In the genomic region with DNA sequence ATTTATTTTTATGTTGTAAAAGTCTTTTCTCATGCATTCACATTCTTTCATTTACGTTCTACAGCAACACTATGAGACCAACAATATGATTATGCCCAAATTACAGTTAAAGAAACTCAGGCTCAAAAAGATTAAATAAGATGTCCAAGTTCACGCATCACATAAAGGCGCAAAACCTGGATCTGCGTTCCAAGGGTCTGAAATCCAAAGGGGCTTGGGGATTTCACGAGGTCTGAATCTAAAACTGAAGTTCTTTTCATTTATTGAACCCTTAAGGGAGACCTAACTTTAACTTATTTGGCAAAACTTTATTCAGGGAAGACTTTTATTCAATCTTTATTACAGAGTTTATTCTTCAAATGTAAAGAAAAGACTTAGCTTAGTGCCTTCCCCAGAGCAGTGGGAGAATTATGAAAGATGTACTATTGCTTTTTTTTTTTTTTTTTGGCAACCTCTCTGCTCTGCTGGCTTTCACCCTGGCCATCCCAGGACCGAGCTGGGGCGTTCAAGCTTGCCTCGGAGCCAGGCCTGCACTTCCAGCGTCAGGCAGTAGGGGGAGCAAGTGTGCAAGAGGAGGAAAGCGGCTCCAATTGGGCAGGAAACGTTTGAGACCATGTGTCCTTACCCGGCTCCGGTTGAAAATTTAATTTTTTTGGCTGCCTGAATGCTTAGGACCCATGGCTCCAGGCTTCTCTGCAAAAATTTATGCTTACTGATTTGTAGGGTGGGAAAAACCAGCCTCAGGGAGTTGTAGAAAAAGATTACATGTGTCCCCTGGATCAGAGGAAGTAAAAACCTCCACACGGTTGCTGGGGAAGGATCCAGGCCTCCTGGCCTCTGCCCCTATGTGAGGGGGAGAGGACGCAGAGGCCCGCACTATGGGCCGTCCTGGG, we compare ENCODE assay signal across 8 cellular contexts.
DNase-seq lines count a peak whose midpoint lies in the region; ATAC-seq and TF ChIP-seq lines count a peak whose summit lies in the region.

No MANE protein-coding gene starts in this region.

- H3K36me3 ChIP-seq in neural cell (ENCODE audit: insufficient read depth, low read length): no peaks in the 10 kb centered on the region

- no peaks in the 10 kb centered on the region for H4K20me1 ChIP-seq in neural cell (ENCODE audit: insufficient read depth)

- TF ChIP-seq CTCF in LNCAP (IDR thresholded peaks at IDR 0.05) (peak; percentile 98), neural cell (IDR thresholded peaks at IDR 0.05; ENCODE audit: poor library complexity, severe bottlenecking) (peak; percentile 75)

- intact Hi-C loops in activated T-helper 2 cell treated with anti-CD3 and anti-CD28 coated beads, Interferon-gamma antibody, Interleukin-2, Interleukin-4, amounts not matched to agents 10 μg/mL and 5 μg/mL and 100 μg/mL, durations not matched to agents 14 hours and 24 hours and 36 hours (cut with micrococcal nuclease): loop anchor here (1.0 to 5.0 kb wide), 6 partner anchors 15 to 412 kb away; no protein-coding TSS in a partner anchor

- H3K27ac ChIP-seq in neural cell (ENCODE audit: low read length): no peak overlapping the region

- no peaks in the 10 kb centered on the region for H3K36me3 Mint-ChIP-seq in activated T-helper 2 cell treated with anti-CD3 and anti-CD28 coated beads, Interferon-gamma antibody, Interleukin-2, Interleukin-4, amounts not matched to agents 10 μg/mL and 5 μg/mL and 100 μg/mL, durations not matched to agents 14 hours and 24 hours and 36 hours (ENCODE audit: low read depth)

- H3K9me3 ChIP-seq in neural cell (ENCODE audit: low read length): no peaks in the 10 kb centered on the region

- no peaks in the 10 kb centered on the region for H3F3A ChIP-seq in neural cell (ENCODE audit: insufficient read depth, low read length, poor library complexity, severe bottlenecking)

- no peaks in the 10 kb centered on the region for H3K27me3 ChIP-seq in neural cell (ENCODE audit: insufficient read depth, low read depth, low read length)

- peak; percentile 64 for ATAC-seq in GM21723 (IDR thresholded peaks at IDR 0.05; ENCODE audit: unreplicated experiment)
- ATAC-seq in stimulated activated naive CD8-positive, alpha-beta T cell treated with anti-CD3 and anti-CD28 coated beads, Interleukin-15, Interleukin-2, amounts not matched to agents 100 U/mL and 50 U/mL, for 24 hours: peak; percentile 70

- peak overlapping the region; percentile 68 for H3K4me3 Mint-ChIP-seq in activated T-helper 2 cell treated with anti-CD3 and anti-CD28 coated beads, Interferon-gamma antibody, Interleukin-2, Interleukin-4, amounts not matched to agents 10 μg/mL and 5 μg/mL and 100 μg/mL, durations not matched to agents 14 hours and 24 hours and 36 hours (ENCODE audit: low read depth)

- H3K9me3 Mint-ChIP-seq in activated T-helper 2 cell treated with anti-CD3 and anti-CD28 coated beads, Interferon-gamma antibody, Interleukin-2, Interleukin-4, amounts not matched to agents 10 μg/mL and 5 μg/mL and 100 μg/mL, durations not matched to agents 14 hours and 24 hours and 36 hours: peaks cover 4% of the 10 kb centered on the region

- H3K27me3 Mint-ChIP-seq in activated T-helper 2 cell treated with anti-CD3 and anti-CD28 coated beads, Interferon-gamma antibody, Interleukin-2, Interleukin-4, amounts not matched to agents 10 μg/mL and 5 μg/mL and 100 μg/mL, durations not matched to agents 14 hours and 24 hours and 36 hours (ENCODE audit: low read depth): peaks cover 27% of the 10 kb centered on the region

- no peaks in the 10 kb centered on the region for H3K79me2 ChIP-seq in neural cell (replicated peaks; ENCODE audit: insufficient read depth, low read length)

- H3K27ac Mint-ChIP-seq in activated T-helper 2 cell treated with anti-CD3 and anti-CD28 coated beads, Interferon-gamma antibody, Interleukin-2, Interleukin-4, amounts not matched to agents 10 μg/mL and 5 μg/mL and 100 μg/mL, durations not matched to agents 14 hours and 24 hours and 36 hours: peak overlapping the region; percentile 75

- TF ChIP-seq RAD21 in neural cell (conservative IDR thresholded peaks at IDR 0.05): peak; percentile 68

- DNase-seq in D341Med (ENCODE audit: low spot score): peak; percentile 83
- DNase-seq in RPMI8226: peak; percentile 86
- DNase-seq in activated T-helper 2 cell treated with anti-CD3 and anti-CD28 coated beads, Interferon-gamma antibody, Interleukin-2, Interleukin-4, amounts not matched to agents 10 μg/mL and 5 μg/mL and 100 μg/mL, durations not matched to agents 14 hours and 24 hours and 36 hours (ENCODE audit: low spot score): peak; percentile 80
- peak; percentile 97 for DNase-seq in fibroblast of peridontal ligament (ENCODE audit: extremely low read depth)
- DNase-seq in stimulated activated naive CD8-positive, alpha-beta T cell treated with anti-CD3 and anti-CD28 coated beads, Interleukin-15, Interleukin-2, amounts not matched to agents 100 U/mL and 50 U/mL, for 24 hours: peak; percentile 99

- peaks cover 21% of the 10 kb centered on the region for H3K4me1 Mint-ChIP-seq in activated T-helper 2 cell treated with anti-CD3 and anti-CD28 coated beads, Interferon-gamma antibody, Interleukin-2, Interleukin-4, amounts not matched to agents 10 μg/mL and 5 μg/mL and 100 μg/mL, durations not matched to agents 14 hours and 24 hours and 36 hours (ENCODE audit: low read depth)

- no peak for TF ChIP-seq EP300 in neural cell (conservative IDR thresholded peaks at IDR 0.05; ENCODE audit: poor library complexity, severe bottlenecking)

- no peak overlapping the region for H2AFZ ChIP-seq in neural cell (ENCODE audit: low read depth, low read length)

- H3K9me2 ChIP-seq in neural cell (ENCODE audit: insufficient read depth, low read length): no peaks in the 10 kb centered on the region

- H3K4me3 ChIP-seq in neural cell (ENCODE audit: low read length): no peak overlapping the region

- no peak overlapping the region for H3K9ac ChIP-seq in neural cell (ENCODE audit: low read length)

- no peak overlapping the region for H3K4me2 ChIP-seq in neural cell (ENCODE audit: low read length)

TF ChIP-seq in neural cell, 6 proteins besides CTCF, POLR2A, EP300 and RAD21:
- TF ChIP-seq, protein P1, sequence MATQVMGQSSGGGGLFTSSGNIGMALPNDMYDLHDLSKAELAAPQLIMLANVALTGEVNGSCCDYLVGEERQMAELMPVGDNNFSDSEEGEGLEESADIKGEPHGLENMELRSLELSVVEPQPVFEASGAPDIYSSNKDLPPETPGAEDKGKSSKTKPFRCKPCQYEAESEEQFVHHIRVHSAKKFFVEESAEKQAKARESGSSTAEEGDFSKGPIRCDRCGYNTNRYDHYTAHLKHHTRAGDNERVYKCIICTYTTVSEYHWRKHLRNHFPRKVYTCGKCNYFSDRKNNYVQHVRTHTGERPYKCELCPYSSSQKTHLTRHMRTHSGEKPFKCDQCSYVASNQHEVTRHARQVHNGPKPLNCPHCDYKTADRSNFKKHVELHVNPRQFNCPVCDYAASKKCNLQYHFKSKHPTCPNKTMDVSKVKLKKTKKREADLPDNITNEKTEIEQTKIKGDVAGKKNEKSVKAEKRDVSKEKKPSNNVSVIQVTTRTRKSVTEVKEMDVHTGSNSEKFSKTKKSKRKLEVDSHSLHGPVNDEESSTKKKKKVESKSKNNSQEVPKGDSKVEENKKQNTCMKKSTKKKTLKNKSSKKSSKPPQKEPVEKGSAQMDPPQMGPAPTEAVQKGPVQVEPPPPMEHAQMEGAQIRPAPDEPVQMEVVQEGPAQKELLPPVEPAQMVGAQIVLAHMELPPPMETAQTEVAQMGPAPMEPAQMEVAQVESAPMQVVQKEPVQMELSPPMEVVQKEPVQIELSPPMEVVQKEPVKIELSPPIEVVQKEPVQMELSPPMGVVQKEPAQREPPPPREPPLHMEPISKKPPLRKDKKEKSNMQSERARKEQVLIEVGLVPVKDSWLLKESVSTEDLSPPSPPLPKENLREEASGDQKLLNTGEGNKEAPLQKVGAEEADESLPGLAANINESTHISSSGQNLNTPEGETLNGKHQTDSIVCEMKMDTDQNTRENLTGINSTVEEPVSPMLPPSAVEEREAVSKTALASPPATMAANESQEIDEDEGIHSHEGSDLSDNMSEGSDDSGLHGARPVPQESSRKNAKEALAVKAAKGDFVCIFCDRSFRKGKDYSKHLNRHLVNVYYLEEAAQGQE (IDR thresholded peaks at IDR 0.05; ENCODE audit: borderline replicate concordance): no peak
- TF ChIP-seq SMC3 (conservative IDR thresholded peaks at IDR 0.05; ENCODE audit: poor library complexity): peak; percentile 67
